In the genomic region with DNA sequence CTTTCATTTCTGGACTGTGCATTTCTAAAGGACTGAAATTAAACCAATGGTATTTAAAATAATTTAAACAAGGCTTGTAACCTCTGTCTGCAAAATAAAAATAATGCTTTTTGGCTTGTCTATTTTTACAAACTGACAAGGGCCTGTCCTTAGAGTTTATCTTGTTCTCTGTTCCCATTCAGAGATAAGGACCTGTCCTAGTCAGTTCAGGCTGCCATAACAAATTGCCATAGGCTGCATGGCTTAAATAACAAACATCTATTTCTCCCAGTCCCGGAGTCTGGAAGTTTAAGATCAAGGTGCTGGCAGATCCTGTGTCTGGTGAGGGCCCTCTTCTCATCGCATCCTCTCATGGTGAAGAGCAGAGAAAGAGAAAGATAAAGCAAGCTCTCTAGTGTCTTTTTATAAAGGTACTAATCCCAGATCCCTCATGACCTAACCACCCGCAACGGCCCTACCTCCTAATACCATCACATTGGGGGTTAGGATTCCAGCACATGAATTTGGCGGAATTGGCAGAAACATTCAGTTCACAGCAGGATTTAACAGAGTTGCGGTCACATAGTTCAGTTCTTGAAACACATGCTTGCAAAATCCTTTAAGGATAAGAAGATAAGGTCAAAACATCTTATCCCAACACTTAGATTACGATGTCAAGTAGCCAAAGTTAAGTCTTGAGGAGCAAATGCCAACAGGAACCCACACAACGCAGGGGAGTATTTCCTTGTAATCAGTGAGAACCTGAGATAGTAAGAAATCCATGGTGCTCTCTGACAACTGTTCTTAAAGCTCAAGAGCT, we compare ENCODE assay signal across 1 cellular context.
TF ChIP-seq lines count a peak whose summit lies in the region.

No MANE protein-coding gene starts in this region.

TF ChIP-seq in GM12878, 131 proteins besides CTCF, POLR2A, EP300 and RAD21:
- TF ChIP-seq RUNX3 (IDR thresholded peaks at IDR 0.05; ENCODE audit: low read length) (no peak), FOS (IDR thresholded peaks at IDR 0.05; ENCODE audit: borderline replicate concordance, extremely low read depth, insufficient read length) (no peak), CREM (IDR thresholded peaks at IDR 0.05; ENCODE audit: low read depth) (no peak), BCL11A (IDR thresholded peaks at IDR 0.05; ENCODE audit: low read depth, low read length) (no peak), KLF5 (IDR thresholded peaks at IDR 0.05; ENCODE audit: partially characterized antibody) (no peak), MYB (IDR thresholded peaks at IDR 0.05; ENCODE audit: borderline replicate concordance, low read depth, low read length) (no peak), CEBPZ (IDR thresholded peaks at IDR 0.05; ENCODE audit: low read depth, low read length) (no peak), STAT3 (IDR thresholded peaks at IDR 0.05; ENCODE audit: low read depth, low read length) (no peak), ZNF622 (IDR thresholded peaks at IDR 0.05) (no peak), SP1 (IDR thresholded peaks at IDR 0.05; ENCODE audit: low read depth, low read length) (no peak), TCF7 (IDR thresholded peaks at IDR 0.05; ENCODE audit: borderline replicate concordance) (no peak)
TF ChIP-seq in GM12878: peak in this region for 0.
